In the genomic region with DNA sequence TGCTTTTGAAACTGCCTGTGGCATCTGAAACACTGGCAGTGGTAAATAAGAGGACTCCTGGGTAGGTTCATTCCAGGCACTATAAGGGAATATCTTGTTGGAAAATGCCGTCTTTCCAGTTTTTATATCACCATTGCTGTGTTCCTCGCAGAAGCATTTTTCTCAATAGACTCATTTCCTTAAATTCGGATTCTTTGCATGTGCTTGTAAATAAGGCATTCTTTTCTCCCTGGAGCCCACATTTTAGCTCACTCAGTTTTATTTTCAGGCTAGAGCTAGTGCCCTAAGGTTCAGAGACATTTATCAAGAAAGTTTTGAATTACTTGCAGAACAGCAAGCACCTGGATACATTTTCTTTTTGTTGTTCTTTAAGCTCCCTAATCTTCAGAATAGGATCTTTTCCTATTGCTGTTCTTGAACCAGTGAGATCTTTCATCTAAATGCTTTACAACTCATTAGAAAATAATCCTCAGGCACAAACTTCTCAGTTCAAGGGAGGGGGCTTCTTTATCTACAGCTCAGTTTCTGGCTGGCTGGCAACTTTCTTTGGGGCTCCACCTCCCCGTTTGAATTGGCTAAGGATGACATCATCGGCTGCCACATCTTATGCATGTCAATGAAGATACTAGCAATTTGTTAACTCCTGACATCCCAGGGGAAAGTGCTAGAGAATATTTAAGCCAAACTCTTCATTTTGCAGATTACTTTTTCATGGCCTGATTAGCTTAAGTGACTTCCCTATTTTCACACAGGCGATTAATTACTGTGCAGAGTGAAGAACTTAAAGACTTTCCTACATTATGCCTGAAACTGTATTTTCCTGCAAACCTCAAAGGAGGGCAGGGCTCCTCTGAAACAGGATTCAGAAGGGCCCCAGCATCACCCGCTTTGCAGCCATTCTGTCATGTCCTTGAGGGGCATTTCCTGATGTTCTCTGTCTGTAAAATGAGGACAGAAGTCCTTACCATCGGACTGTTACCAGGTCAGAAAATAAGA, we compare ENCODE assay signal across 8 cellular contexts.
DNase-seq lines count a peak whose midpoint lies in the region; ATAC-seq and TF ChIP-seq lines count a peak whose summit lies in the region.
"Had no signal": no experiment of that assay in that cellular context is flagged by ENCODE, and none has a peak within 500 bp of the region (broad histone marks: within the 10 kb centered on the region; RNA-seq: fewer than 3 reads in every experiment).

No MANE protein-coding gene starts in this region.

- H3K27ac ChIP-seq in GM23248 (peak overlapping the region; percentile 81), PC-3 (ENCODE audit: low read length) (no peak overlapping the region), trophoblast cell (ENCODE audit: low read depth, low read length) (no peak overlapping the region)
- H3K27ac ChIP-seq: adrenal gland had no signal

- in situ Hi-C loops in GM23248 (cut with MboI), result no loop called here

- no peak overlapping the region for H3K14ac ChIP-seq in trophoblast cell (ENCODE audit: low read length)

- no peaks in the 10 kb centered on the region for H3K27me3 ChIP-seq in GM23248 (replicated peaks; ENCODE audit: insufficient read depth)
- H3K27me3 ChIP-seq in PC-3 (ENCODE audit: low read length), result no peaks in the 10 kb centered on the region
- no peaks in the 10 kb centered on the region for H3K27me3 ChIP-seq in trophoblast cell (ENCODE audit: insufficient read depth, low read length)
- H3K27me3 ChIP-seq: adrenal gland had no signal

- ATAC-seq in PC-3 (no peak), GM21390 (IDR thresholded peaks at IDR 0.05; ENCODE audit: unreplicated experiment) (no peak), HG03108 (IDR thresholded peaks at IDR 0.05; ENCODE audit: unreplicated experiment) (no peak), GM21529 (IDR thresholded peaks at IDR 0.05; ENCODE audit: unreplicated experiment) (no peak)

- H3K23ac ChIP-seq in trophoblast cell (ENCODE audit: low read length), result no peak overlapping the region

- peak; percentile 83 for DNase-seq in GM23248
- peak; percentile 23 for DNase-seq in PC-3
- peak; percentile 25 to 56 for DNase-seq in erythroblast (lab: John Stamatoyannopoulos, UW)
- peak; percentile 5 to 62 for DNase-seq in trophoblast cell
- DNase-seq: adrenal gland had no signal

- H3K79me2 ChIP-seq in GM23248 (ENCODE audit: insufficient read depth) (no peaks in the 10 kb centered on the region), PC-3 (ENCODE audit: low read length) (no peaks in the 10 kb centered on the region), trophoblast cell (ENCODE audit: control insufficient read depth, insufficient read depth, low read length, poor library complexity) (no peaks in the 10 kb centered on the region)

- POLR2A ChIA-PET in PC-3 (lab: Charles Lee; ENCODE audit: unreplicated experiment), result no interaction called here

- H3K36me3 ChIP-seq in GM23248 (ENCODE audit: low read depth), result no peaks in the 10 kb centered on the region
- no peaks in the 10 kb centered on the region for H3K36me3 ChIP-seq in PC-3 (ENCODE audit: low read depth, low read length)
- H3K36me3 ChIP-seq in trophoblast cell (ENCODE audit: control insufficient read depth in 1 of 2, insufficient read depth in 2 of 2, low read length in 2 of 2), result no peaks in the 10 kb centered on the region
- H3K36me3 ChIP-seq: adrenal gland had no signal

- no peak overlapping the region for H4K8ac ChIP-seq in trophoblast cell (ENCODE audit: low read depth, low read length)

- no TSS peak for BruUV-seq in PC-3 (replicated peaks; lab: Mats Ljungman, UMichigan)

- no peak overlapping the region for H4K91ac ChIP-seq in trophoblast cell (ENCODE audit: low read depth, low read length)

- intact Hi-C loops in PC-3 (cut with micrococcal nuclease), result no loop called here

- no peak overlapping the region for H3K4ac ChIP-seq in trophoblast cell (ENCODE audit: low read depth, low read length)

- H3K4me3 ChIP-seq in GM23248 (peak overlapping the region; percentile 57), PC-3 (ENCODE audit: low read length) (no peak overlapping the region), trophoblast cell (ENCODE audit: low read depth, low read length) (no peak overlapping the region)
- H3K4me3 ChIP-seq: adrenal gland had no signal

- WGBS in GM23248 (ENCODE audit: low coverage in 1 of 2, low lambda C conversion rate in 2 of 2, missing lambda C conversion rate in 2 of 2), 2 experiments, result 20 to 24% methylated on average over 8 of the region's 8 CpGs
- no CpG with 5 or more reads among the region's 8 CpGs for whole genome bisulfite sequencing in trophoblast cell (ENCODE audit: extremely low coverage, insufficient coverage, insufficient read length)

- H3K4me1 ChIP-seq in GM23248 (ENCODE audit: insufficient read depth), result peaks cover 28% of the 10 kb centered on the region
- peaks cover 5% of the 10 kb centered on the region; the same call in 1 of the 2 replicates for H3K4me1 ChIP-seq in PC-3 (ENCODE audit: insufficient read depth, low read length)
- no peaks in the 10 kb centered on the region for H3K4me1 ChIP-seq in trophoblast cell (ENCODE audit: control insufficient read depth in 1 of 2, insufficient read depth in 2 of 2, low read length in 2 of 2)

- no peak overlapping the region for H4K12ac ChIP-seq in trophoblast cell (ENCODE audit: low read depth, low read length)

- CTCF ChIA-PET in PC-3 (lab: Charles Lee), result no interaction called here

- H2AFZ ChIP-seq in GM23248 (peak overlapping the region; percentile 71), PC-3 (ENCODE audit: low read length) (peak overlapping the region; percentile 63; the same call in 1 of the 2 replicates), trophoblast cell (ENCODE audit: insufficient read depth, low read length, poor library complexity) (no peak overlapping the region)

- TF ChIP-seq CTCF in PC-3 (conservative IDR thresholded peaks at IDR 0.05; ENCODE audit: low read depth, low read length), result no peak

- H3K9ac ChIP-seq in GM23248 (peak overlapping the region; percentile 76), PC-3 (ENCODE audit: low read length) (no peak overlapping the region), trophoblast cell (ENCODE audit: low read length) (no peak overlapping the region)

- H2AK5ac ChIP-seq in trophoblast cell (ENCODE audit: low read length), result no peak overlapping the region

- H4K20me1 ChIP-seq in GM23248 (ENCODE audit: insufficient read depth) (no peaks in the 10 kb centered on the region), PC-3 (ENCODE audit: low read length) (no peaks in the 10 kb centered on the region)

- H3K9me2 ChIP-seq in GM23248 (ENCODE audit: insufficient read depth) (no peaks in the 10 kb centered on the region), PC-3 (replicated peaks; ENCODE audit: low read length) (no peaks in the 10 kb centered on the region)

- H3K4me2 ChIP-seq in GM23248 (ENCODE audit: unreplicated experiment) (peak overlapping the region; percentile 75), PC-3 (ENCODE audit: low read length) (peak overlapping the region; percentile 46; the same call in 1 of the 2 replicates), trophoblast cell (ENCODE audit: low read length) (peak overlapping the region; percentile 45)

- H2BK5ac ChIP-seq in trophoblast cell (ENCODE audit: low read depth, low read length, poor library complexity), result no peak overlapping the region

- TF ChIP-seq POLR2A in erythroblast (IDR thresholded peaks at IDR 0.05; ENCODE audit: low read length), result no peak

- no peak overlapping the region for H3K18ac ChIP-seq in trophoblast cell (ENCODE audit: low read length)

- H3K79me1 ChIP-seq in trophoblast cell (ENCODE audit: low read length), result no peaks in the 10 kb centered on the region

- no peak overlapping the region for H2BK12ac ChIP-seq in trophoblast cell (ENCODE audit: low read length)

- H2BK120ac ChIP-seq in trophoblast cell (ENCODE audit: insufficient read depth, low read length, poor library complexity), result no peak overlapping the region

- H3F3A ChIP-seq in GM23248 (ENCODE audit: insufficient read depth) (peaks cover 26% of the 10 kb centered on the region), PC-3 (ENCODE audit: low read length, unreplicated experiment) (no peaks in the 10 kb centered on the region)

- H3K9me3 ChIP-seq in GM23248 (ENCODE audit: low read depth) (no peaks in the 10 kb centered on the region), PC-3 (ENCODE audit: low read length) (no peaks in the 10 kb centered on the region), trophoblast cell (ENCODE audit: insufficient read depth, low read depth, low read length) (no peaks in the 10 kb centered on the region)
- H3K9me3 ChIP-seq: adrenal gland had no signal

Comparison
In these comparisons a context has a peak if more than half of its experiments do, and no peak if none do; other contexts are left out.
1. DNase-seq: peak in every context shown above with its lines; median percentile 83 in GM23248; 40 in erythroblast; 34 in trophoblast cell; 23 in PC-3.